1 cellular context compared by ENCODE assay signal in genomic region chr16:30122621-30123160, GRCh38.
TF ChIP-seq lines count a peak whose summit lies in the region.

No MANE protein-coding gene starts in this region.

TF ChIP-seq in A549, 52 proteins besides CTCF, POLR2A, EP300 and RAD21 (continued from another document):
- TF ChIP-seq REST (IDR thresholded peaks at IDR 0.05) (no peak), HOXB13 (CRISPR knock-in tag; IDR thresholded peaks at IDR 0.05; ENCODE audit: low read depth) (no peak)
